ENCODE assay signal across 10 cellular contexts in the genomic region with DNA sequence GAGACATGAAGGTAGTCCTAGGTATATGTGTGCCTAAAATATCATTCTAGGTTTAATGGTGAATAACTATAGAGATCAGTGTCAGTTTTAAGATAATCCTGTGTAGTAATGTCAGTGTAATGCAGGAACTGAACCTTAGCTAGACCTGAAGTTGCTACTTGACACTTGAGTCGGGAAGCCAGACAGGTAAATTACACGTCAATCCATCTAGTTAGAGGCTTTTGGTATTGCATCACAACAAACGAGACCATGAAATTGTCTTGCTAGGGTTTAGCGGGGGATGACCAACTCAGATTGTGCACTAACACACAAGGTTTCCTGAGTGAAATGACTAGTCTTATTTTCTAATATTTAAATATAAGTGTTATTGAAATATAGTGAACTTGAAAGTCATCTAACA. TPM values are rescaled to one million over a fixed set of nuclear protein-coding genes. Genes with fewer than 3 reads are reported as not detected.
A peak's percentile ranks its signal among the peaks of the same experiment; 100 is the strongest.
DNase-seq lines count a peak whose midpoint lies in the region; ATAC-seq and TF ChIP-seq lines count a peak whose summit lies in the region.
"Had no signal": no experiment of that assay in that cellular context is flagged by ENCODE, and none has a peak within 500 bp of the region (broad histone marks: within the 10 kb centered on the region; RNA-seq: fewer than 3 reads in every experiment).

No MANE protein-coding gene starts in this region.

- no peak overlapping the region for H4K5ac ChIP-seq in mesendoderm (ENCODE audit: low read length)

- H3K9me3 ChIP-seq in heart right ventricle, result no peaks in the 10 kb centered on the region
- H3K9me3 ChIP-seq in vagina, result no peaks in the 10 kb centered on the region
- H3K9me3 ChIP-seq in WERI-Rb-1 (ENCODE audit: severe bottlenecking), result no peaks in the 10 kb centered on the region

- no peaks in the 10 kb centered on the region for H3K27me3 ChIP-seq in heart right ventricle
- no peaks in the 10 kb centered on the region for H3K27me3 ChIP-seq in mesendoderm (ENCODE audit: insufficient read depth, low read length, poor library complexity)
- H3K27me3 ChIP-seq in vagina, result no peaks in the 10 kb centered on the region
- no peaks in the 10 kb centered on the region for H3K27me3 ChIP-seq in WERI-Rb-1 (ENCODE audit: insufficient read depth, low read depth, severe bottlenecking)

- no peak for ATAC-seq in heart right ventricle
- no peak for ATAC-seq in left ventricle myocardium superior
- ATAC-seq in left colon, result no peak

- H3K23ac ChIP-seq in mesendoderm (ENCODE audit: low read length), result no peak overlapping the region

- peak overlapping the region; percentile 85 for H2BK15ac ChIP-seq in mesendoderm (replicated peaks; ENCODE audit: low read depth)

- H3K79me1 ChIP-seq in mesendoderm (ENCODE audit: low read length), result no peaks in the 10 kb centered on the region

- peak overlapping the region; percentile 76 for H3K56ac ChIP-seq in mesendoderm (ENCODE audit: low read length)

- TF ChIP-seq CTCF in heart right ventricle (IDR thresholded peaks at IDR 0.05), result no peak
- TF ChIP-seq CTCF in vagina (IDR thresholded peaks at IDR 0.05), result no peak
- no peak for TF ChIP-seq CTCF in WERI-Rb-1 (IDR thresholded peaks at IDR 0.05; ENCODE audit: low read depth, low read length)

- H3K27ac ChIP-seq in heart right ventricle, result peak overlapping the region in 6 of 10 donors; percentile 95 to 100 (median 99)
- peak overlapping the region; percentile 91 for H3K27ac ChIP-seq in mesendoderm (ENCODE audit: low read depth, low read length)
- peak overlapping the region; percentile 98 for H3K27ac ChIP-seq in vagina
- no peak overlapping the region for H3K27ac ChIP-seq in WERI-Rb-1
- H3K27ac ChIP-seq: C4-2B had no signal

- DNase-seq in heart right ventricle (no peak), left ventricle myocardium superior (no peak), mesendoderm (peak; percentile 70), vagina (ENCODE audit: extremely low spot score in 2 of 2) (no peak), left colon (no peak), WERI-Rb-1 (no peak)
- DNase-seq in stimulated activated CD4-positive, alpha-beta T cell treated with anti-CD3 and anti-CD28 coated beads, Interleukin-15, amount 100 ng/mL, for 24 hours, result no peak
- DNase-seq: NCI-H2171 had no signal

- H2BK120ac ChIP-seq in mesendoderm (ENCODE audit: low read depth, low read length), result peak overlapping the region; percentile 21

- no peak overlapping the region for H3K4me2 ChIP-seq in mesendoderm (ENCODE audit: low read length)

- H3K9ac ChIP-seq in mesendoderm (ENCODE audit: low read length), result peak overlapping the region; percentile 38

- peak overlapping the region; percentile 47 for H3K18ac ChIP-seq in mesendoderm (ENCODE audit: low read length)

- peaks cover 11 to 60% (median 49%) of the 10 kb centered on the region in 9 donors for H3K4me1 ChIP-seq in heart right ventricle
- H3K4me1 ChIP-seq in mesendoderm (ENCODE audit: control insufficient read depth, low read depth, low read length), result peaks cover 16% of the 10 kb centered on the region
- peaks cover 52% of the 10 kb centered on the region for H3K4me1 ChIP-seq in vagina

- peaks cover 67% of the 10 kb centered on the region for H3K4me1 Mint-ChIP-seq in activated naive CD8-positive, alpha-beta T cell (ENCODE audit: low read depth)

- H3K36me3 Mint-ChIP-seq in activated naive CD8-positive, alpha-beta T cell, result peaks cover 5% of the 10 kb centered on the region

- H3K4ac ChIP-seq in mesendoderm (ENCODE audit: low read depth, low read length), result peak overlapping the region; percentile 70

- peak overlapping the region; percentile 87 for H3K4me3 Mint-ChIP-seq in activated naive CD8-positive, alpha-beta T cell

- H3K9me3 Mint-ChIP-seq in activated naive CD8-positive, alpha-beta T cell (ENCODE audit: low read depth), result no peaks in the 10 kb centered on the region

- H4K8ac ChIP-seq in mesendoderm (ENCODE audit: low read depth, low read length), result no peak overlapping the region

- TF ChIP-seq POLR2A in vagina (IDR thresholded peaks at IDR 0.05), result no peak

- no peak overlapping the region for H2AK5ac ChIP-seq in mesendoderm (ENCODE audit: low read length)

- peak overlapping the region; percentile 75 for H2BK5ac ChIP-seq in mesendoderm (ENCODE audit: low read length)

- H3K4me3 ChIP-seq in heart right ventricle (peak overlapping the region in 2 of 10 donors; percentile 98), mesendoderm (ENCODE audit: low read length) (no peak overlapping the region), vagina (no peak overlapping the region), WERI-Rb-1 (ENCODE audit: low read depth, low read length) (no peak overlapping the region)

- H3K27me3 Mint-ChIP-seq in activated naive CD8-positive, alpha-beta T cell, result no peaks in the 10 kb centered on the region

- intact Hi-C loops in heart right ventricle (cut with DNase I) (loop anchor here in 1 of 10 donors (10.0 kb wide), 1 partner anchor 1086 kb away; a partner anchor contains a TSS), left ventricle myocardium superior (cut with micrococcal nuclease) (no loop called here), vagina (cut with DNase I) (no loop called here), left colon (cut with DNase I, micrococcal nuclease) (no loop called here)

- H3K36me3 ChIP-seq in heart right ventricle (peaks cover 0 to 52% (median 1%) of the 10 kb centered on the region in 9 donors), mesendoderm (ENCODE audit: control insufficient read depth, insufficient read depth, low read length) (no peaks in the 10 kb centered on the region), vagina (peaks cover 0 to 5% of the 10 kb centered on the region in 2 donors), WERI-Rb-1 (0 out of 2 replicates have a peak, but pooled peaks cover 2% of the 10 kb centered on the region)

- H3K79me2 ChIP-seq in mesendoderm (ENCODE audit: control insufficient read depth, insufficient read depth, low read length), result peaks cover 6% of the 10 kb centered on the region

- 69% methylated on average over 4 of the region's 4 CpGs for WGBS in heart right ventricle, 2 donors
- WGBS in mesendoderm (ENCODE audit: extremely low coverage, insufficient coverage, low lambda C conversion rate), result no CpG with 5 or more reads among the region's 4 CpGs

- H3K27ac Mint-ChIP-seq in activated naive CD8-positive, alpha-beta T cell, result peak overlapping the region; percentile 87

RNA-seq across cellular contexts. Expression of a gene that starts 2.0 kb away (rescaled TPM):
- 10 to 100 TPM; 52.0 to 88.8 (median 73.8) TPM for total RNA-seq in heart right ventricle
- 10 to 100 TPM; 35.5 to 38.3 TPM for polyA plus RNA-seq in heart right ventricle
- total RNA-seq in left ventricle myocardium superior, result 76.3 TPM
- 34.5 TPM for polyA plus RNA-seq in mesendoderm (2013, experiment 1 of 2)
- 34.1 TPM for polyA plus RNA-seq in mesendoderm (2013, experiment 2 of 2)
- 83.5 TPM for total RNA-seq in vagina
- total RNA-seq in left colon, result 10 to 100 TPM; 49.1 to 95.6 TPM
